16 cellular contexts compared by ENCODE assay signal in the genomic region with DNA sequence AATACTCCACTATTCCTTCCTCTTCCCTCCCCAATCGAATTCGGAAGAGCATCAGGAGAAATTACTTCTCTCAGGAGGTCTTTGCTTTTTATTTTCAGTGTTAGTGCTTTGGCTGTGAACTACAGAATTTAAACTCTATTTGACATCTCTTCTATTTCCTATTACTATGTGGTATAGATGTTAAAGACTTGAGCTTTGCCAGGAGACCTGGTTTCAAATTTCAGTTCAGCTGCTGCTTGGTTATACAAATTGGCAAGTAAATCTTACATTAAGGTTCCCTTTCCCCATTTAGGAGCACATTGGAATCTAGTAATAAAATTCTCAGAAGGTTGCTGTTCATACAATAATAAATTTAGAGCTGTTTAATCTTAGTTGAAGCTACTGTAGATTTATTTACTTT. TPM values are rescaled to one million over a fixed set of nuclear protein-coding genes. Genes with fewer than 3 reads are reported as not detected.
DNase-seq lines count a peak whose midpoint lies in the region; TF ChIP-seq lines count a peak whose summit lies in the region.
"Had no signal": no experiment of that assay in that cellular context is flagged by ENCODE, and none has a peak within 500 bp of the region (broad histone marks: within the 10 kb centered on the region; RNA-seq: fewer than 3 reads in every experiment).

No MANE protein-coding gene starts in this region.

- H3K27me3 ChIP-seq in osteoblast (ENCODE audit: insufficient read depth, low read length) = no peaks in the 10 kb centered on the region
- H3K27me3 ChIP-seq: gastrocnemius medialis, sigmoid colon had no signal

- H3K27me3 Mint-ChIP-seq in activated CD4-positive, alpha-beta T cell treated with anti-CD3 and anti-CD28 coated beads, Interleukin-2, amount 10 ng/mL, durations not matched to agents 24 days and 14 days = no peaks in the 10 kb centered on the region
- no peaks in the 10 kb centered on the region for H3K27me3 Mint-ChIP-seq in chondrocyte (ENCODE audit: low read depth)

- DNase-seq in activated CD4-positive, alpha-beta T cell treated with anti-CD3 and anti-CD28 coated beads, Interleukin-2, amount 10 ng/mL, durations not matched to agents 24 days and 14 days = peak; percentile 43
- no peak for DNase-seq in activated CD4-positive, alpha-beta T cell treated with anti-CD3 and anti-CD28 coated beads for 1 hour
- DNase-seq in NCI-H2107 (lab: John Stamatoyannopoulos, UW) = peak; percentile 2
- DNase-seq in chondrocyte (ENCODE audit: low spot score) = no peak
- DNase-seq in osteoblast (ENCODE audit: insufficient read length, low spot score, missing footprints) = peak; percentile 19
- no peak for DNase-seq in medulla oblongata (ENCODE audit: extremely low spot score)
- no peak for DNase-seq in DMS153 (lab: John Stamatoyannopoulos, UW)
- no peak for DNase-seq in occipital lobe (lab: John Stamatoyannopoulos, UW)
- DNase-seq: ACHN; activated CD4-positive, alpha-beta T cell treated with anti-CD3 and anti-CD28 coated beads, Interleukin-2, amount 50 U/mL, for 48 hours; amniotic stem cell; gastrocnemius medialis; NCI-H2029; sigmoid colon; stimulated activated CD4-positive, alpha-beta T cell treated with anti-CD3 and anti-CD28 coated beads, Interleukin-2, amount 100 ng/mL, for 24 hours had no signal

- H3K4me1 ChIP-seq in osteoblast (ENCODE audit: insufficient read depth, low read length) = peaks cover 30% of the 10 kb centered on the region

- H3K36me3 Mint-ChIP-seq in activated CD4-positive, alpha-beta T cell treated with anti-CD3 and anti-CD28 coated beads, Interleukin-2, amount 10 ng/mL, durations not matched to agents 24 days and 14 days (ENCODE audit: low read depth) = peaks cover 42% of the 10 kb centered on the region
- H3K36me3 Mint-ChIP-seq in chondrocyte (ENCODE audit: low read depth) = peaks cover 8% of the 10 kb centered on the region

- TF ChIP-seq CTCF in chondrocyte (IDR thresholded peaks at IDR 0.05) (no peak), osteoblast (IDR thresholded peaks at IDR 0.05; ENCODE audit: extremely low read depth, low read depth, low read length) (no peak)

- H3K9me3 ChIP-seq in osteoblast (ENCODE audit: low read depth, low read length) = no peaks in the 10 kb centered on the region
- H3K9me3 ChIP-seq: gastrocnemius medialis, sigmoid colon had no signal

- peaks cover 56% of the 10 kb centered on the region for H3K4me1 Mint-ChIP-seq in activated CD4-positive, alpha-beta T cell treated with anti-CD3 and anti-CD28 coated beads, Interleukin-2, amount 10 ng/mL, durations not matched to agents 24 days and 14 days
- peaks cover 45% of the 10 kb centered on the region for H3K4me1 Mint-ChIP-seq in chondrocyte (ENCODE audit: low read depth)

- no peak overlapping the region for H3K27ac Mint-ChIP-seq in activated CD4-positive, alpha-beta T cell treated with anti-CD3 and anti-CD28 coated beads, Interleukin-2, amount 10 ng/mL, durations not matched to agents 24 days and 14 days
- peak overlapping the region; percentile 42 for H3K27ac Mint-ChIP-seq in chondrocyte (ENCODE audit: unreplicated experiment)

- no peak overlapping the region for H2AFZ ChIP-seq in osteoblast (ENCODE audit: low read length)

- H3K4me3 ChIP-seq in osteoblast (ENCODE audit: insufficient read depth, low read length) = no peak overlapping the region
- H3K4me3 ChIP-seq: gastrocnemius medialis, sigmoid colon had no signal

- peaks cover 23% of the 10 kb centered on the region for H4K20me1 ChIP-seq in osteoblast (ENCODE audit: insufficient read depth, low read length)

- peaks cover 11% of the 10 kb centered on the region for H3K36me3 ChIP-seq in osteoblast (ENCODE audit: insufficient read depth, low read length)
- H3K36me3 ChIP-seq: gastrocnemius medialis had no signal

- H3K4me3 Mint-ChIP-seq in activated CD4-positive, alpha-beta T cell treated with anti-CD3 and anti-CD28 coated beads, Interleukin-2, amount 10 ng/mL, durations not matched to agents 24 days and 14 days = no peak overlapping the region
- H3K4me3 Mint-ChIP-seq in chondrocyte (ENCODE audit: unreplicated experiment) = no peak overlapping the region
- H3K4me3 Mint-ChIP-seq: activated T-helper 1 cell treated with anti-CD3 and anti-CD28 coated beads, Interleukin-12 subunit alpha, Interleukin-12 subunit beta, Interleukin-2, Interleukin-4 antibody, amounts not matched to agents 30 ng/mL and 10 ng/mL and 1 ng/mL, durations not matched to agents 14 hours and 24 hours and 36 hours had no signal

- no peak overlapping the region for H3K27ac ChIP-seq in osteoblast (ENCODE audit: low read depth, low read length)
- H3K27ac ChIP-seq: sigmoid colon had no signal

- intact Hi-C loops in activated CD4-positive, alpha-beta T cell treated with anti-CD3 and anti-CD28 coated beads, Interleukin-2, amount 10 ng/mL, durations not matched to agents 24 days and 14 days (cut with micrococcal nuclease) = no loop called here

- H3K9me3 Mint-ChIP-seq in activated CD4-positive, alpha-beta T cell treated with anti-CD3 and anti-CD28 coated beads, Interleukin-2, amount 10 ng/mL, durations not matched to agents 24 days and 14 days = no peaks in the 10 kb centered on the region
- no peaks in the 10 kb centered on the region for H3K9me3 Mint-ChIP-seq in chondrocyte (ENCODE audit: low read depth)
- H3K9me3 Mint-ChIP-seq: activated T-helper 1 cell treated with anti-CD3 and anti-CD28 coated beads, Interleukin-12 subunit alpha, Interleukin-12 subunit beta, Interleukin-2, Interleukin-4 antibody, amounts not matched to agents 30 ng/mL and 10 ng/mL and 1 ng/mL, durations not matched to agents 14 hours and 24 hours and 36 hours had no signal

- H3K4me2 ChIP-seq in osteoblast (ENCODE audit: insufficient read depth, low read length) = peak overlapping the region; percentile 28

- peaks cover 100% of the 10 kb centered on the region for H3K79me2 ChIP-seq in osteoblast (ENCODE audit: insufficient read depth, low read length)

RNA-seq across cellular contexts. Expression of a gene that starts 13.1 kb away (rescaled TPM):
- 61.9 and 71.6 TPM in 2 replicates for total RNA-seq in activated CD4-positive, alpha-beta T cell treated with anti-CD3 and anti-CD28 coated beads, Interleukin-2, amount 10 ng/mL, durations not matched to agents 24 days and 14 days
- total RNA-seq in chondrocyte (43.5 to 46.6 TPM (median 45.2 TPM) in 3 replicates), osteoblast (81.3 and 84.3 TPM in 2 replicates), occipital lobe (84.7 TPM)

Comparison
In these comparisons a context has a peak if more than half of its experiments do, and no peak if none do; other contexts are left out.
1. DNase-seq: peak in activated CD4-positive, alpha-beta T cell treated with anti-CD3 and anti-CD28 coated beads, Interleukin-2, amount 10 ng/mL, durations not matched to agents 24 days and 14 days (single experiment), NCI-H2107 (single experiment) and osteoblast (single experiment); none in activated CD4-positive, alpha-beta T cell treated with anti-CD3 and anti-CD28 coated beads for 1 hour (single experiment), chondrocyte (single experiment), medulla oblongata (single experiment), DMS153 (single experiment) and occipital lobe (single experiment).